15 cellular contexts compared by ENCODE assay signal in genomic region chr17:10370209-10370608, GRCh38. TPM values are rescaled to one million over a fixed set of nuclear protein-coding genes. Genes with fewer than 3 reads are reported as not detected.
DNase-seq lines count a peak whose midpoint lies in the region; ATAC-seq and TF ChIP-seq lines count a peak whose summit lies in the region.
"Had no signal": no experiment of that assay in that cellular context is flagged by ENCODE, and none has a peak within 500 bp of the region (broad histone marks: within the 10 kb centered on the region; RNA-seq: fewer than 3 reads in every experiment).

No MANE protein-coding gene starts in this region.

- H3K27ac ChIP-seq in right atrium auricular region = no peak overlapping the region
- H3K27ac ChIP-seq in HCT116 (ENCODE audit: low read depth, low read length) = no peak overlapping the region

- peak overlapping the region; percentile 13; the same call in 1 of the 2 replicates for H3K4me2 ChIP-seq in HCT116 (ENCODE audit: low read length)

- H3K9me2 ChIP-seq in HCT116 (ENCODE audit: insufficient read depth) = no peaks in the 10 kb centered on the region

- no peaks in the 10 kb centered on the region for H3K79me2 ChIP-seq in HCT116 (ENCODE audit: insufficient read depth, low read length)

- POLR2A ChIA-PET in HCT116 (lab: Charles Lee) = no interaction called here

- H3K4me3 ChIP-seq in right atrium auricular region (no peak overlapping the region), HCT116 (replicated peaks in 1 of 2; ENCODE audit: low read depth in 1 of 2, low read length in 2 of 2) (no peak overlapping the region)
- H3K4me3 ChIP-seq: HAP-1, K562 had no signal

- H3K9me3 ChIP-seq in right atrium auricular region (no peaks in the 10 kb centered on the region), HCT116 (ENCODE audit: control insufficient read depth in 1 of 2, insufficient read depth in 1 of 2, low read depth in 1 of 2, low read length in 2 of 2) (no peaks in the 10 kb centered on the region)
- H3K9me3 ChIP-seq: BE2C, HAP-1 had no signal

- no peak for TF ChIP-seq POLR2A in HCT116 (IDR thresholded peaks at IDR 0.05; ENCODE audit: borderline replicate concordance, extremely low read depth, insufficient read depth, insufficient read length)

- DNase-seq in left ventricle myocardium superior (no peak), right atrium auricular region (ENCODE audit: low spot score) (no peak), HCT116 (ENCODE audit: low read depth, low spot score) (no peak), mesenteric fat pad (ENCODE audit: low spot score) (peak; percentile 11), CD14-positive monocyte (ENCODE audit: low spot score) (no peak), AG20443 (ENCODE audit: low spot score) (no peak), DMS53 treated with DMSO at 0.1 percent for 48 hours (lab: John Stamatoyannopoulos, UW; ENCODE audit: unreplicated experiment) (no peak)
- DNase-seq: BE2C; Calu3; CD4-positive, CD25-positive, alpha-beta regulatory T cell; DMS79 treated with DMSO at 0.1 percent for 48 hours; GDM1 had no signal

- no peak overlapping the region for H2AFZ ChIP-seq in HCT116 (ENCODE audit: low read depth, low read length, poor library complexity, severe bottlenecking)

- RAD21 ChIA-PET in HCT116 (lab: Charles Lee; ENCODE audit: low non-redundant PET in 1 of 2, low total read pairs in 2 of 2, uncharacterized antibody in 2 of 2, unreplicated experiment in 2 of 2) = no interaction called here

- no peaks in the 10 kb centered on the region for H3K36me3 ChIP-seq in right atrium auricular region
- no peaks in the 10 kb centered on the region for H3K36me3 ChIP-seq in HCT116 (ENCODE audit: control insufficient read depth in 1 of 2, insufficient read depth in 2 of 2, low read length in 2 of 2)
- H3K36me3 ChIP-seq: BE2C, HAP-1 had no signal

- no peaks in the 10 kb centered on the region for H3K36me3 Mint-ChIP-seq in CD14-positive monocyte

- no peak for TF ChIP-seq RAD21 in HCT116 (IDR thresholded peaks at IDR 0.05; ENCODE audit: low read depth)

- no peak overlapping the region for H3K9ac ChIP-seq in HCT116 (ENCODE audit: low read length)

- BruUV-seq in HCT116 (replicated peaks; lab: Mats Ljungman, UMichigan) = no TSS peak

- H3K4me1 Mint-ChIP-seq in CD14-positive monocyte = no peaks in the 10 kb centered on the region
- H3K4me1 Mint-ChIP-seq: CD4-positive, CD25-positive, alpha-beta regulatory T cell had no signal

- H3K4me3 Mint-ChIP-seq in CD14-positive monocyte = no peak overlapping the region
- H3K4me3 Mint-ChIP-seq: CD4-positive, CD25-positive, alpha-beta regulatory T cell had no signal

- no peaks in the 10 kb centered on the region for H3K9me3 Mint-ChIP-seq in CD14-positive monocyte

- H4K20me1 ChIP-seq in HCT116 (ENCODE audit: insufficient read depth) = no peaks in the 10 kb centered on the region

- intact Hi-C loops in left ventricle myocardium superior (cut with micrococcal nuclease) (no loop called here), HCT116 (cut with micrococcal nuclease) (no loop called here), CD14-positive monocyte (cut with micrococcal nuclease) (no loop called here)

- ATAC-seq in left ventricle myocardium superior (peak; percentile 74), HCT116 (no peak; the same call in 1 of the 2 replicates)
- ATAC-seq: K562 had no signal

- TF ChIP-seq CTCF in right atrium auricular region (IDR thresholded peaks at IDR 0.05) = no peak
- no peak for TF ChIP-seq CTCF in HCT116 (IDR thresholded peaks at IDR 0.05 in 2 of 3, conservative IDR thresholded peaks at IDR 0.05 in 1 of 3; ENCODE audit: borderline replicate concordance in 1 of 3, insufficient read depth in 1 of 3, low read depth in 2 of 3, low read length in 2 of 3)
- TF ChIP-seq CTCF in CD14-positive monocyte (IDR thresholded peaks at IDR 0.05) = no peak

- H3K27me3 ChIP-seq in right atrium auricular region = no peaks in the 10 kb centered on the region
- peaks cover 4% of the 10 kb centered on the region; the same call in 1 of the 2 replicates for H3K27me3 ChIP-seq in HCT116 (ENCODE audit: insufficient read depth, low read length)
- H3K27me3 ChIP-seq: BE2C had no signal

- peaks cover 4 to 12% (median 6%) of the 10 kb centered on the region in 3 donors for H3K27me3 Mint-ChIP-seq in CD14-positive monocyte (ENCODE audit: low read depth in 3 of 3)

- CTCF ChIA-PET in HCT116 (lab: Charles Lee) = no interaction called here

- no peak overlapping the region for H3K27ac Mint-ChIP-seq in CD14-positive monocyte
- H3K27ac Mint-ChIP-seq: CD4-positive, CD25-positive, alpha-beta regulatory T cell had no signal

- H3K4me1 ChIP-seq in right atrium auricular region (no peaks in the 10 kb centered on the region), HCT116 (ENCODE audit: control insufficient read depth in 1 of 2, insufficient read depth in 2 of 2, low read length in 2 of 2) (peaks cover 5 to 15% of the 10 kb centered on the region in 2 experiments; a peak in 3 of 4 replicates)
- H3K4me1 ChIP-seq: BE2C, HAP-1 had no signal

TF ChIP-seq in HCT116, 20 proteins besides CTCF, POLR2A, EP300 and RAD21:
- no peak for TF ChIP-seq SRF (IDR thresholded peaks at IDR 0.05; ENCODE audit: low read depth)
- TF ChIP-seq ZFX (IDR thresholded peaks at IDR 0.05) = no peak
- TF ChIP-seq CBX3 (IDR thresholded peaks at IDR 0.05; ENCODE audit: low read depth) = no peak
- TF ChIP-seq CEBPB (IDR thresholded peaks at IDR 0.05; ENCODE audit: low read depth) = no peak
- TF ChIP-seq MAX (IDR thresholded peaks at IDR 0.05) = no peak
- TF ChIP-seq POLR2AphosphoS5 (IDR thresholded peaks at IDR 0.05; ENCODE audit: low read depth, low read length) = no peak
- TF ChIP-seq SP1 (IDR thresholded peaks at IDR 0.05; ENCODE audit: low read depth) = no peak
- TF ChIP-seq EZH2 (IDR thresholded peaks at IDR 0.05) = no peak
- no peak for TF ChIP-seq ATF3 (IDR thresholded peaks at IDR 0.05)
- TF ChIP-seq EGR1 (IDR thresholded peaks at IDR 0.05; ENCODE audit: low read depth) = no peak
- TF ChIP-seq ZBTB33 (IDR thresholded peaks at IDR 0.05; ENCODE audit: extremely low read depth, insufficient replicate concordance, low read length) = no peak
- no peak for TF ChIP-seq FOSL1 (IDR thresholded peaks at IDR 0.05; ENCODE audit: low read depth)
- no peak for TF ChIP-seq YY1 (IDR thresholded peaks at IDR 0.05; ENCODE audit: extremely low read depth, insufficient replicate concordance, low read depth, low read length)
- TF ChIP-seq REST (IDR thresholded peaks at IDR 0.05; ENCODE audit: low read depth) = no peak
TF ChIP-seq in HCT116: peak in this region for 0.

RNA-seq across cellular contexts. Expression of gene MYH13, which starts 2.6 kb away (rescaled TPM):
- total RNA-seq in left ventricle myocardium superior (not detected), right atrium auricular region (not detected), HCT116 (2021; ENCODE audit: unreplicated experiment) (not detected), mesenteric fat pad (not detected)
- polyA plus RNA-seq in HCT116 (2012) = 0.01 TPM in 2 replicates
- not detected for polyA plus RNA-seq in CD14-positive monocyte
- total RNA-seq: Calu3; CD4-positive, CD25-positive, alpha-beta regulatory T cell; H1; K562 had no signal
- polyA plus RNA-seq: CD4-positive, CD25-positive, alpha-beta regulatory T cell; H1 had no signal

RNA-seq across cellular contexts. Expression of gene MYH8, which starts 51.5 kb away (rescaled TPM):
- total RNA-seq in left ventricle myocardium superior (not detected), right atrium auricular region (not detected), HCT116 (2021; ENCODE audit: unreplicated experiment) (not detected), mesenteric fat pad (not detected)
- polyA plus RNA-seq in HCT116 (2012) = not detected in 2 replicates
- not detected for polyA plus RNA-seq in CD14-positive monocyte
- total RNA-seq: Calu3; CD4-positive, CD25-positive, alpha-beta regulatory T cell; H1; K562 had no signal
- polyA plus RNA-seq: CD4-positive, CD25-positive, alpha-beta regulatory T cell; H1 had no signal
